Comparison of ENCODE assay signal across 10 cellular contexts in genomic region chr14:69637503-69638030, GRCh38. TPM values are rescaled to one million over a fixed set of nuclear protein-coding genes. Genes with fewer than 3 reads are reported as not detected.
DNase-seq lines count a peak whose midpoint lies in the region; ATAC-seq and TF ChIP-seq lines count a peak whose summit lies in the region.
"Had no signal": no experiment of that assay in that cellular context is flagged by ENCODE, and none has a peak within 500 bp of the region (broad histone marks: within the 10 kb centered on the region; RNA-seq: fewer than 3 reads in every experiment).

No MANE protein-coding gene starts in this region.

- H3K79me2 ChIP-seq in hepatocyte: peaks cover 88% of the 10 kb centered on the region

- peak overlapping the region; percentile 66 for H3K4me2 ChIP-seq in hepatocyte

- peaks cover 21% of the 10 kb centered on the region for H3K36me3 Mint-ChIP-seq in WTC11

- no peaks in the 10 kb centered on the region for H3K9me2 ChIP-seq in hepatocyte (replicated peaks; ENCODE audit: insufficient read depth)

- peak overlapping the region; percentile 82 for H3K27ac ChIP-seq in hepatocyte
- H3K27ac ChIP-seq: epithelial cell of prostate had no signal

- H3K27me3 Mint-ChIP-seq in WTC11 (ENCODE audit: low read depth): no peaks in the 10 kb centered on the region; the same call in 1 of the 2 replicates
- no peaks in the 10 kb centered on the region for H3K27me3 Mint-ChIP-seq in stimulated activated naive CD8-positive, alpha-beta T cell treated with anti-CD3 and anti-CD28 coated beads, Interleukin-15, amount 100 ng/mL, for 72 hours

- CTCF ChIA-PET in WTC11 (lab: Charles Lee): interaction anchor here (0.8 to 1.3 kb wide), 6 partner anchors 53 to 90 kb away, joined by 3 to 7 read pairs (median 3); no protein-coding TSS in a partner anchor

- WGBS in hepatocyte (ENCODE audit: low lambda C conversion rate, missing lambda C conversion rate): 10% methylated on average over 3 of the region's 3 CpGs

- no peak for TF ChIP-seq CTCF in WTC11 (IDR thresholded peaks at IDR 0.05)
- no peak for TF ChIP-seq CTCF in hepatocyte (IDR thresholded peaks at IDR 0.05; ENCODE audit: poor library complexity)

- H3K4me3 Mint-ChIP-seq in WTC11: no peak overlapping the region
- peak overlapping the region; percentile 60 to 71 for H3K4me3 Mint-ChIP-seq in stimulated activated naive CD8-positive, alpha-beta T cell treated with anti-CD3 and anti-CD28 coated beads, Interleukin-15, amount 100 ng/mL, for 72 hours

- DNase-seq in NCI-H1417 (lab: John Stamatoyannopoulos, UW): peak in 2 of 3 experiments; percentile 42 to 80
- no peak for DNase-seq in NCI-H1417 treated with DMSO at 0.1 percent for 48 hours (lab: John Stamatoyannopoulos, UW)
- no peak for DNase-seq in WTC11 (ENCODE audit: low spot score)
- DNase-seq in hepatocyte (ENCODE audit: low spot score): peak; percentile 65
- no peak for DNase-seq in stimulated activated naive CD8-positive, alpha-beta T cell treated with anti-CD3 and anti-CD28 coated beads, Interleukin-15, amount 100 ng/mL, for 72 hours
- no peak for DNase-seq in epidermal melanocyte (ENCODE audit: insufficient read length, low spot score)
- DNase-seq in effector CD4-positive, alpha-beta T cell: no peak
- no peak for DNase-seq in dermis blood vessel endothelial cell
- DNase-seq: T-helper 9 cell had no signal

- peaks cover 60% of the 10 kb centered on the region for H3K4me1 ChIP-seq in hepatocyte (ENCODE audit: insufficient read depth)

- H3K4me1 Mint-ChIP-seq in WTC11: peaks cover 58% of the 10 kb centered on the region
- peaks cover 88% of the 10 kb centered on the region for H3K4me1 Mint-ChIP-seq in stimulated activated naive CD8-positive, alpha-beta T cell treated with anti-CD3 and anti-CD28 coated beads, Interleukin-15, amount 100 ng/mL, for 72 hours

- peaks cover 12% of the 10 kb centered on the region for H4K20me1 ChIP-seq in hepatocyte (ENCODE audit: insufficient read depth, poor library complexity, severe bottlenecking)

- H3K9me3 Mint-ChIP-seq in WTC11: peaks cover 21% of the 10 kb centered on the region
- H3K9me3 Mint-ChIP-seq in stimulated activated naive CD8-positive, alpha-beta T cell treated with anti-CD3 and anti-CD28 coated beads, Interleukin-15, amount 100 ng/mL, for 72 hours: peaks cover 17 to 21% of the 10 kb centered on the region in 2 donors

- H2AFZ ChIP-seq in hepatocyte: no peak overlapping the region

- H3K27me3 ChIP-seq in hepatocyte: no peaks in the 10 kb centered on the region

- no peaks in the 10 kb centered on the region for H3K9me3 ChIP-seq in hepatocyte (ENCODE audit: low read depth)

- peaks cover 8% of the 10 kb centered on the region for H3K36me3 ChIP-seq in hepatocyte (replicated peaks; ENCODE audit: insufficient read depth, low read depth)

- 0 out of 2 replicates have a peak overlapping the region, but pooled peaks have one; percentile 62 for H3K27ac Mint-ChIP-seq in WTC11
- H3K27ac Mint-ChIP-seq in stimulated activated naive CD8-positive, alpha-beta T cell treated with anti-CD3 and anti-CD28 coated beads, Interleukin-15, amount 100 ng/mL, for 72 hours: peak overlapping the region; percentile 81 to 91

- peak; percentile 20 for ATAC-seq in WTC11
- peak; percentile 21 for ATAC-seq in stimulated activated naive CD8-positive, alpha-beta T cell treated with anti-CD3 and anti-CD28 coated beads, Interleukin-15, amount 100 ng/mL, for 72 hours

- POLR2A ChIA-PET in WTC11 (lab: Charles Lee): interaction anchor here (0.6 kb wide), 1 partner anchor 134 kb away, joined by 4 read pairs; no protein-coding TSS in a partner anchor

- no peak overlapping the region for H3K4me3 ChIP-seq in hepatocyte

TF ChIP-seq in WTC11, 78 proteins besides CTCF, POLR2A, EP300 and RAD21:
- no peak for TF ChIP-seq HMGXB4 (CRISPR knock-in tag; IDR thresholded peaks at IDR 0.05)
- TF ChIP-seq ZBTB21 (CRISPR knock-in tag; IDR thresholded peaks at IDR 0.05; ENCODE audit: borderline replicate concordance): no peak
- no peak for TF ChIP-seq SMAD3 (CRISPR knock-in tag; IDR thresholded peaks at IDR 0.05; ENCODE audit: borderline replicate concordance)
- TF ChIP-seq PRDM15 (CRISPR knock-in tag; IDR thresholded peaks at IDR 0.05): peak; percentile 51; the same call in 1 of the 2 replicates

RNA-seq across cellular contexts. Expression of gene SUSD6, which starts 26.2 kb away (rescaled TPM):
- 6.6 to 10.1 TPM (median 8.1 TPM) in 3 replicates for total RNA-seq in WTC11 (2021)
- 16.2 and 28.4 TPM in 2 replicates for total RNA-seq in hepatocyte
- polyA plus RNA-seq in hepatocyte: 15.7 and 16.3 TPM in 2 replicates
- total RNA-seq in dermis blood vessel endothelial cell: 15.5 and 19.6 TPM in 2 replicates

Comparison
In these comparisons a context has a peak if more than half of its experiments do, and no peak if none do; other contexts are left out.
1. DNase-seq: peak in NCI-H1417 (2 of 3) and hepatocyte (single experiment); none in NCI-H1417 treated with DMSO at 0.1 percent for 48 hours (single experiment), WTC11 (single experiment), stimulated activated naive CD8-positive, alpha-beta T cell treated with anti-CD3 and anti-CD28 coated beads, Interleukin-15, amount 100 ng/mL, for 72 hours (0 of 2), epidermal melanocyte (single experiment), effector CD4-positive, alpha-beta T cell (single experiment) and dermis blood vessel endothelial cell (single experiment).